Comparison of ENCODE assay signal across 8 cellular contexts in the genomic region with DNA sequence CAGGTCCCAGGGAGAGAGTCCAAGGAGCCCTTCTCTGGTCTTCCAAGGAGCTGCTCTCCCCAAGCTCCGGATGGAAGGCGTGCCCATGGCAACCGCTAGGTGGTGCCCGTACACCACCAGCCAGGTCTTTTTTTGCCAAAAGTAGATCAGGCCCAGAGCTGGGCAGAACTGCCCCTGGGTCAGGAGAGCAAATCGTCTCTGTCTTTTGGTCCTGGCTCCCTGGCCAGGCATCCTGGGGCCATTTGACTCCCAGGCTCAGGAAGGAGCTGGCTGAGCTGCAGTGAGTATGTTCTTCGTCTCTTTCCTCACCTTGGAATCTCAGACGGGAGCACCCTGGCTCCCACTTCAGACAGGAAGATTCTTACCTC. TPM values are rescaled to one million over a fixed set of nuclear protein-coding genes. Genes with fewer than 3 reads are reported as not detected.
DNase-seq lines count a peak whose midpoint lies in the region; ATAC-seq and TF ChIP-seq lines count a peak whose summit lies in the region.

No MANE protein-coding gene starts in this region.

- H3K36me3 Mint-ChIP-seq in activated CD4-positive, alpha-beta T cell treated with anti-CD3 and anti-CD28 coated beads, Interleukin-2, amount 10 ng/mL, durations not matched to agents 24 days and 14 days (ENCODE audit: low read depth): no peaks in the 10 kb centered on the region

- H3K4me3 ChIP-seq in coronary artery: no peak overlapping the region
- H3K4me3 ChIP-seq in liver (ENCODE audit: low read depth in 1 of 3, low read length in 3 of 3): peak overlapping the region; percentile 51 to 59 (median 56)

- no peaks in the 10 kb centered on the region for H3K27me3 ChIP-seq in liver (ENCODE audit: control insufficient read depth in 4 of 4, insufficient read depth in 4 of 4, low read length in 3 of 4)

- DNase-seq in Daoy (ENCODE audit: low read depth) (peak; percentile 86), NCI-H510A (lab: John Stamatoyannopoulos, UW) (peak; percentile 44), coronary artery (ENCODE audit: low spot score) (peak; percentile 89)
- DNase-seq in activated CD4-positive, alpha-beta T cell treated with anti-CD3 and anti-CD28 coated beads, Interleukin-2, amount 10 ng/mL, durations not matched to agents 24 days and 14 days: peak; percentile 95
- DNase-seq in stimulated activated CD4-positive, alpha-beta T cell treated with anti-CD3 and anti-CD28 coated beads, Interleukin-2, amount 100 ng/mL, for 48 hours: peak; percentile 69 to 79

- TF ChIP-seq RAD21 in liver (IDR thresholded peaks at IDR 0.05): peak; percentile 99 to 100

- H3K9ac ChIP-seq in liver (ENCODE audit: low read depth in 1 of 2, low read length in 2 of 2): peak overlapping the region; percentile 57 to 97

- H3K9me3 Mint-ChIP-seq in activated CD4-positive, alpha-beta T cell treated with anti-CD3 and anti-CD28 coated beads, Interleukin-2, amount 10 ng/mL, durations not matched to agents 24 days and 14 days: no peaks in the 10 kb centered on the region

- no peaks in the 10 kb centered on the region for H3K27me3 Mint-ChIP-seq in activated CD4-positive, alpha-beta T cell treated with anti-CD3 and anti-CD28 coated beads, Interleukin-2, amount 10 ng/mL, durations not matched to agents 24 days and 14 days

- ATAC-seq in HG02798 (IDR thresholded peaks at IDR 0.05; ENCODE audit: poor library complexity, unreplicated experiment) (peak; percentile 69), GM18870 (IDR thresholded peaks at IDR 0.05; ENCODE audit: unreplicated experiment) (no peak)

- no peaks in the 10 kb centered on the region for H3K36me3 ChIP-seq in liver (ENCODE audit: control insufficient read depth in 4 of 4, insufficient read depth in 3 of 4, low read depth in 1 of 4, low read length in 3 of 4)

- WGBS in liver: 5% methylated on average over 7 of the region's 7 CpGs

- peaks cover 46% of the 10 kb centered on the region for H3K4me1 Mint-ChIP-seq in activated CD4-positive, alpha-beta T cell treated with anti-CD3 and anti-CD28 coated beads, Interleukin-2, amount 10 ng/mL, durations not matched to agents 24 days and 14 days

- H3K4me3 Mint-ChIP-seq in activated CD4-positive, alpha-beta T cell treated with anti-CD3 and anti-CD28 coated beads, Interleukin-2, amount 10 ng/mL, durations not matched to agents 24 days and 14 days: peak overlapping the region; percentile 40

- H3K27ac ChIP-seq in coronary artery (no peak overlapping the region), liver (ENCODE audit: low read depth in 1 of 2, low read length in 2 of 2) (peak overlapping the region; percentile 92 to 96)

- H3K27ac Mint-ChIP-seq in activated CD4-positive, alpha-beta T cell treated with anti-CD3 and anti-CD28 coated beads, Interleukin-2, amount 10 ng/mL, durations not matched to agents 24 days and 14 days: peak overlapping the region; percentile 45

- H3K4me1 ChIP-seq in liver (ENCODE audit: control insufficient read depth in 4 of 4, insufficient read depth in 4 of 4, low read length in 3 of 4): peaks cover 10 to 55% (median 43%) of the 10 kb centered on the region in 4 donors

- intact Hi-C loops in activated CD4-positive, alpha-beta T cell treated with anti-CD3 and anti-CD28 coated beads, Interleukin-2, amount 10 ng/mL, durations not matched to agents 24 days and 14 days (cut with micrococcal nuclease): loop anchor here (1.0 to 2.0 kb wide), 4 partner anchors 29 to 121 kb away; no protein-coding TSS in a partner anchor

- no peaks in the 10 kb centered on the region for H3K9me3 ChIP-seq in liver (ENCODE audit: control insufficient read depth in 4 of 4, low read length in 3 of 4)

- TF ChIP-seq CTCF in coronary artery (IDR thresholded peaks at IDR 0.05) (peak; percentile 99), liver (IDR thresholded peaks at IDR 0.05; ENCODE audit: low read depth, low read length, missing input control) (peak; percentile 96)

TF ChIP-seq in liver, 16 proteins besides CTCF, POLR2A, EP300 and RAD21:
- TF ChIP-seq HNF4G (IDR thresholded peaks at IDR 0.05) (no peak), ZBTB33 (IDR thresholded peaks at IDR 0.05) (no peak), RXRA (IDR thresholded peaks at IDR 0.05) (peak; percentile 61 to 76), JUND (IDR thresholded peaks at IDR 0.05) (no peak), GABPA (IDR thresholded peaks at IDR 0.05 in 1 of 2, conservative IDR thresholded peaks at IDR 0.05 in 1 of 2) (no peak), EGR1 (IDR thresholded peaks at IDR 0.05; ENCODE audit: low read depth in 2 of 2) (no peak), SP1 (IDR thresholded peaks at IDR 0.05) (peak; percentile 51), FOXA2 (IDR thresholded peaks at IDR 0.05) (peak; percentile 12), REST (IDR thresholded peaks at IDR 0.05) (peak; percentile 83), TAF1 (conservative IDR thresholded peaks at IDR 0.05) (peak; percentile 95), ATF3 (IDR thresholded peaks at IDR 0.05) (no peak), YY1 (IDR thresholded peaks at IDR 0.05) (peak; percentile 48), NR2F2 (IDR thresholded peaks at IDR 0.05) (peak; percentile 59), MAX (IDR thresholded peaks at IDR 0.05) (peak; percentile 42), HNF4A (conservative IDR thresholded peaks at IDR 0.05) (peak; percentile 72 to 78), FOXA1 (IDR thresholded peaks at IDR 0.05) (peak; percentile 14)

RNA-seq across cellular contexts. Expression of gene BCL3, which starts 24.6 kb away (rescaled TPM):
- total RNA-seq in Daoy (2014; rRNA removed; shearing (Covaris generic)): 7.6 and 9.3 TPM in 2 replicates
- 66.3 and 73.1 TPM in 2 replicates for total RNA-seq in activated CD4-positive, alpha-beta T cell treated with anti-CD3 and anti-CD28 coated beads, Interleukin-2, amount 10 ng/mL, durations not matched to agents 24 days and 14 days
- total RNA-seq in liver: 10 to 100 TPM in 1 of 2 donors, 1 to 10 TPM in 1; 4.5 to 29.1 TPM
- 10 to 100 TPM; 10.3 to 63.6 TPM for polyA plus RNA-seq in liver

RNA-seq across cellular contexts. Expression of gene CEACAM16, which starts 25.0 kb away (rescaled TPM):
- not detected in 2 replicates for total RNA-seq in Daoy (2014; rRNA removed; shearing (Covaris generic))
- not detected in 2 replicates for total RNA-seq in activated CD4-positive, alpha-beta T cell treated with anti-CD3 and anti-CD28 coated beads, Interleukin-2, amount 10 ng/mL, durations not matched to agents 24 days and 14 days
- total RNA-seq in liver: under 1 TPM in 1 of 2 donors, not detected in 1; 0.09 TPM
- polyA plus RNA-seq in liver: not detected

RNA-seq across cellular contexts. Expression of gene CEACAM19, which starts 52.7 kb away (rescaled TPM):
- total RNA-seq in Daoy (2014; rRNA removed; shearing (Covaris generic)): 0.23 and 0.42 TPM in 2 replicates
- 0.86 and 1.2 TPM in 2 replicates for total RNA-seq in activated CD4-positive, alpha-beta T cell treated with anti-CD3 and anti-CD28 coated beads, Interleukin-2, amount 10 ng/mL, durations not matched to agents 24 days and 14 days
- 1 to 10 TPM in 1 of 2 donors, under 1 TPM in 1; 0.75 to 1.6 TPM for total RNA-seq in liver
- polyA plus RNA-seq in liver: 1 to 10 TPM in 1 of 2 donors, under 1 TPM in 1; 0.98 to 2.6 TPM

RNA-seq across cellular contexts. Expression of gene CBLC, which starts 53.8 kb away (rescaled TPM):
- not detected in 2 replicates for total RNA-seq in Daoy (2014; rRNA removed; shearing (Covaris generic))
- total RNA-seq in activated CD4-positive, alpha-beta T cell treated with anti-CD3 and anti-CD28 coated beads, Interleukin-2, amount 10 ng/mL, durations not matched to agents 24 days and 14 days: not detected in 2 replicates
- 10 to 100 TPM in 1 of 2 donors, 1 to 10 TPM in 1; 2.1 to 14.0 TPM for total RNA-seq in liver
- polyA plus RNA-seq in liver: 1 to 10 TPM; 8.0 to 9.6 TPM

Comparison
In these comparisons a context has a peak if more than half of its experiments do, and no peak if none do; other contexts are left out.
1. DNase-seq: peak in every context shown above with its lines; median percentile 95 in activated CD4-positive, alpha-beta T cell treated with anti-CD3 and anti-CD28 coated beads, Interleukin-2, amount 10 ng/mL, durations not matched to agents 24 days and 14 days; 89 in coronary artery; 86 in Daoy; 74 in stimulated activated CD4-positive, alpha-beta T cell treated with anti-CD3 and anti-CD28 coated beads, Interleukin-2, amount 100 ng/mL, for 48 hours; 44 in NCI-H510A.
2. H3K27ac ChIP-seq: peak in liver (2 of 2); none in coronary artery (0 of 2).